In genomic region chr9:14311940-14312572, GRCh38 we compare ENCODE assay signal across 1 cellular context.
TF ChIP-seq lines count a peak whose summit lies in the region.

No MANE protein-coding gene starts in this region.

TF ChIP-seq in H1, 55 proteins besides CTCF, POLR2A, EP300 and RAD21:
- TF ChIP-seq KDM4A (IDR thresholded peaks at IDR 0.05; ENCODE audit: low read depth, low read length, severe bottlenecking), result no peak
- TF ChIP-seq NRF1 (IDR thresholded peaks at IDR 0.05; ENCODE audit: low read depth, low read length), result no peak
- TF ChIP-seq SIN3A (conservative IDR thresholded peaks at IDR 0.05 in 1 of 2, IDR thresholded peaks at IDR 0.05 in 1 of 2; ENCODE audit: low read depth in 1 of 2, low read length in 2 of 2), result no peak; a peak in 1 of 4 replicates
- TF ChIP-seq TCF12 (IDR thresholded peaks at IDR 0.05; ENCODE audit: low read depth, low read length), result no peak
- no peak for TF ChIP-seq RXRA (IDR thresholded peaks at IDR 0.05; ENCODE audit: insufficient read depth, low read depth, low read length)
- TF ChIP-seq SAP30 (IDR thresholded peaks at IDR 0.05; ENCODE audit: insufficient read depth, insufficient replicate concordance, low read length), result no peak
- TF ChIP-seq ASH2L (IDR thresholded peaks at IDR 0.05; ENCODE audit: low read length), result no peak
- no peak for TF ChIP-seq SUZ12 (IDR thresholded peaks at IDR 0.05; ENCODE audit: low read length)
- TF ChIP-seq GABPA (IDR thresholded peaks at IDR 0.05; ENCODE audit: borderline replicate concordance, insufficient read depth, low read length), result no peak
- no peak for TF ChIP-seq SP2 (IDR thresholded peaks at IDR 0.05; ENCODE audit: low read length)
- no peak for TF ChIP-seq TAF7 (optimal IDR thresholded peaks at IDR 0.05; ENCODE audit: borderline replicate concordance, low read depth, low read length)
- TF ChIP-seq MAFK (IDR thresholded peaks at IDR 0.05; ENCODE audit: low read depth, low read length), result no peak
- TF ChIP-seq CTBP2 (IDR thresholded peaks at IDR 0.05; ENCODE audit: borderline replicate concordance, insufficient read depth, insufficient read length, low read length), result no peak
- TF ChIP-seq, protein P1, sequence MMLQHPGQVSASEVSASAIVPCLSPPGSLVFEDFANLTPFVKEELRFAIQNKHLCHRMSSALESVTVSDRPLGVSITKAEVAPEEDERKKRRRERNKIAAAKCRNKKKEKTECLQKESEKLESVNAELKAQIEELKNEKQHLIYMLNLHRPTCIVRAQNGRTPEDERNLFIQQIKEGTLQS (IDR thresholded peaks at IDR 0.05; ENCODE audit: insufficient read depth, low read depth, low read length), result no peak
- no peak for TF ChIP-seq SIRT6 (IDR thresholded peaks at IDR 0.05; ENCODE audit: low read length)
- TF ChIP-seq BRCA1 (IDR thresholded peaks at IDR 0.05; ENCODE audit: low read depth, low read length), result no peak
- TF ChIP-seq, protein P2, sequence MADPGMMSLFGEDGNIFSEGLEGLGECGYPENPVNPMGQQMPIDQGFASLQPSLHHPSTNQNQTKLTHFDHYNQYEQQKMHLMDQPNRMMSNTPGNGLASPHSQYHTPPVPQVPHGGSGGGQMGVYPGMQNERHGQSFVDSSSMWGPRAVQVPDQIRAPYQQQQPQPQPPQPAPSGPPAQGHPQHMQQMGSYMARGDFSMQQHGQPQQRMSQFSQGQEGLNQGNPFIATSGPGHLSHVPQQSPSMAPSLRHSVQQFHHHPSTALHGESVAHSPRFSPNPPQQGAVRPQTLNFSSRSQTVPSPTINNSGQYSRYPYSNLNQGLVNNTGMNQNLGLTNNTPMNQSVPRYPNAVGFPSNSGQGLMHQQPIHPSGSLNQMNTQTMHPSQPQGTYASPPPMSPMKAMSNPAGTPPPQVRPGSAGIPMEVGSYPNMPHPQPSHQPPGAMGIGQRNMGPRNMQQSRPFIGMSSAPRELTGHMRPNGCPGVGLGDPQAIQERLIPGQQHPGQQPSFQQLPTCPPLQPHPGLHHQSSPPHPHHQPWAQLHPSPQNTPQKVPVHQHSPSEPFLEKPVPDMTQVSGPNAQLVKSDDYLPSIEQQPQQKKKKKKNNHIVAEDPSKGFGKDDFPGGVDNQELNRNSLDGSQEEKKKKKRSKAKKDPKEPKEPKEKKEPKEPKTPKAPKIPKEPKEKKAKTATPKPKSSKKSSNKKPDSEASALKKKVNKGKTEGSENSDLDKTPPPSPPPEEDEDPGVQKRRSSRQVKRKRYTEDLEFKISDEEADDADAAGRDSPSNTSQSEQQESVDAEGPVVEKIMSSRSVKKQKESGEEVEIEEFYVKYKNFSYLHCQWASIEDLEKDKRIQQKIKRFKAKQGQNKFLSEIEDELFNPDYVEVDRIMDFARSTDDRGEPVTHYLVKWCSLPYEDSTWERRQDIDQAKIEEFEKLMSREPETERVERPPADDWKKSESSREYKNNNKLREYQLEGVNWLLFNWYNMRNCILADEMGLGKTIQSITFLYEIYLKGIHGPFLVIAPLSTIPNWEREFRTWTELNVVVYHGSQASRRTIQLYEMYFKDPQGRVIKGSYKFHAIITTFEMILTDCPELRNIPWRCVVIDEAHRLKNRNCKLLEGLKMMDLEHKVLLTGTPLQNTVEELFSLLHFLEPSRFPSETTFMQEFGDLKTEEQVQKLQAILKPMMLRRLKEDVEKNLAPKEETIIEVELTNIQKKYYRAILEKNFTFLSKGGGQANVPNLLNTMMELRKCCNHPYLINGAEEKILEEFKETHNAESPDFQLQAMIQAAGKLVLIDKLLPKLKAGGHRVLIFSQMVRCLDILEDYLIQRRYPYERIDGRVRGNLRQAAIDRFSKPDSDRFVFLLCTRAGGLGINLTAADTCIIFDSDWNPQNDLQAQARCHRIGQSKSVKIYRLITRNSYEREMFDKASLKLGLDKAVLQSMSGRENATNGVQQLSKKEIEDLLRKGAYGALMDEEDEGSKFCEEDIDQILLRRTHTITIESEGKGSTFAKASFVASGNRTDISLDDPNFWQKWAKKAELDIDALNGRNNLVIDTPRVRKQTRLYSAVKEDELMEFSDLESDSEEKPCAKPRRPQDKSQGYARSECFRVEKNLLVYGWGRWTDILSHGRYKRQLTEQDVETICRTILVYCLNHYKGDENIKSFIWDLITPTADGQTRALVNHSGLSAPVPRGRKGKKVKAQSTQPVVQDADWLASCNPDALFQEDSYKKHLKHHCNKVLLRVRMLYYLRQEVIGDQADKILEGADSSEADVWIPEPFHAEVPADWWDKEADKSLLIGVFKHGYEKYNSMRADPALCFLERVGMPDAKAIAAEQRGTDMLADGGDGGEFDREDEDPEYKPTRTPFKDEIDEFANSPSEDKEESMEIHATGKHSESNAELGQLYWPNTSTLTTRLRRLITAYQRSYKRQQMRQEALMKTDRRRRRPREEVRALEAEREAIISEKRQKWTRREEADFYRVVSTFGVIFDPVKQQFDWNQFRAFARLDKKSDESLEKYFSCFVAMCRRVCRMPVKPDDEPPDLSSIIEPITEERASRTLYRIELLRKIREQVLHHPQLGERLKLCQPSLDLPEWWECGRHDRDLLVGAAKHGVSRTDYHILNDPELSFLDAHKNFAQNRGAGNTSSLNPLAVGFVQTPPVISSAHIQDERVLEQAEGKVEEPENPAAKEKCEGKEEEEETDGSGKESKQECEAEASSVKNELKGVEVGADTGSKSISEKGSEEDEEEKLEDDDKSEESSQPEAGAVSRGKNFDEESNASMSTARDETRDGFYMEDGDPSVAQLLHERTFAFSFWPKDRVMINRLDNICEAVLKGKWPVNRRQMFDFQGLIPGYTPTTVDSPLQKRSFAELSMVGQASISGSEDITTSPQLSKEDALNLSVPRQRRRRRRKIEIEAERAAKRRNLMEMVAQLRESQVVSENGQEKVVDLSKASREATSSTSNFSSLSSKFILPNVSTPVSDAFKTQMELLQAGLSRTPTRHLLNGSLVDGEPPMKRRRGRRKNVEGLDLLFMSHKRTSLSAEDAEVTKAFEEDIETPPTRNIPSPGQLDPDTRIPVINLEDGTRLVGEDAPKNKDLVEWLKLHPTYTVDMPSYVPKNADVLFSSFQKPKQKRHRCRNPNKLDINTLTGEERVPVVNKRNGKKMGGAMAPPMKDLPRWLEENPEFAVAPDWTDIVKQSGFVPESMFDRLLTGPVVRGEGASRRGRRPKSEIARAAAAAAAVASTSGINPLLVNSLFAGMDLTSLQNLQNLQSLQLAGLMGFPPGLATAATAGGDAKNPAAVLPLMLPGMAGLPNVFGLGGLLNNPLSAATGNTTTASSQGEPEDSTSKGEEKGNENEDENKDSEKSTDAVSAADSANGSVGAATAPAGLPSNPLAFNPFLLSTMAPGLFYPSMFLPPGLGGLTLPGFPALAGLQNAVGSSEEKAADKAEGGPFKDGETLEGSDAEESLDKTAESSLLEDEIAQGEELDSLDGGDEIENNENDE (IDR thresholded peaks at IDR 0.05; ENCODE audit: insufficient replicate concordance, low read length), result no peak
- no peak for TF ChIP-seq HDAC6 (IDR thresholded peaks at IDR 0.05; ENCODE audit: low read depth, low read length)
- TF ChIP-seq SIX5 (IDR thresholded peaks at IDR 0.05; ENCODE audit: low read depth, low read length), result no peak
